Comparison of ENCODE assay signal across 17 cellular contexts in genomic region chr6:157944983-157945931, GRCh38. TPM values are rescaled to one million over a fixed set of nuclear protein-coding genes. Genes with fewer than 3 reads are reported as not detected.
DNase-seq lines count a peak whose midpoint lies in the region; ATAC-seq and TF ChIP-seq lines count a peak whose summit lies in the region.
"Had no signal": no experiment of that assay in that cellular context is flagged by ENCODE, and none has a peak within 500 bp of the region (broad histone marks: within the 10 kb centered on the region; RNA-seq: fewer than 3 reads in every experiment).

No MANE protein-coding gene starts in this region.

- no peak overlapping the region for H3K4me3 ChIP-seq in astrocyte of the spinal cord (ENCODE audit: low read depth, low read length)
- H3K4me3 ChIP-seq: cardiac muscle cell, heart right ventricle, sigmoid colon had no signal

- no peak for TF ChIP-seq CTCF in astrocyte of the spinal cord (IDR thresholded peaks at IDR 0.05; ENCODE audit: low read depth, low read length)

- DNase-seq in stimulated activated naive CD4-positive, alpha-beta T cell treated with Interleukin-2 at 50 U/mL for 16 hours (lab: John Stamatoyannopoulos, UW) = peak; percentile 40
- DNase-seq in stimulated activated naive CD4-positive, alpha-beta T cell (lab: John Stamatoyannopoulos, UW) = no peak
- DNase-seq in astrocyte of the spinal cord (ENCODE audit: low read depth, low spot score) (peak; percentile 79), occipital lobe (lab: John Stamatoyannopoulos, UW) (no peak), anterior cingulate cortex (lab: John Stamatoyannopoulos, UW) (no peak)
- DNase-seq in stimulated activated CD4-positive, alpha-beta T cell treated with anti-CD3 and anti-CD28 coated beads, Interleukin-2, amount 100 ng/mL, for 24 hours = peak; percentile 51 to 53
- DNase-seq: BE2C, EL, H9, heart right ventricle, NCI-H1105 treated with DMSO at 0.1 percent for 48 hours, NCI-H345, sigmoid colon had no signal

- in situ Hi-C loops in astrocyte of the spinal cord (cut with HindIII; ENCODE audit: low sequenced_read_pairs) = no loop called here

- ATAC-seq in GM19035 (IDR thresholded peaks at IDR 0.05; ENCODE audit: unreplicated experiment) (no peak), GM21529 (IDR thresholded peaks at IDR 0.05; ENCODE audit: unreplicated experiment) (no peak)
- ATAC-seq: natural killer cell treated with Interleukin-12 subunit alpha and Interleukin-12 subunit beta and Interleukin-15 and Interleukin-18, amount 100 ng/mL, for 72 hours had no signal

RNA-seq across cellular contexts. Expression of gene SYNJ2, which starts 36.4 kb away (rescaled TPM):
- total RNA-seq in occipital lobe = 7.2 TPM

Comparison
In these comparisons a context has a peak if more than half of its experiments do, and no peak if none do; other contexts are left out.
1. DNase-seq: peak in stimulated activated naive CD4-positive, alpha-beta T cell treated with Interleukin-2 at 50 U/mL for 16 hours (single experiment), astrocyte of the spinal cord (single experiment) and stimulated activated CD4-positive, alpha-beta T cell treated with anti-CD3 and anti-CD28 coated beads, Interleukin-2, amount 100 ng/mL, for 24 hours (2 of 2); none in stimulated activated naive CD4-positive, alpha-beta T cell (0 of 6), occipital lobe (single experiment) and anterior cingulate cortex (0 of 58).